In genomic region chr15:38389924-38390542, GRCh38 we compare ENCODE assay signal across 8 cellular contexts.
DNase-seq lines count a peak whose midpoint lies in the region; ATAC-seq, FAIRE-seq and TF ChIP-seq lines count a peak whose summit lies in the region.

No MANE protein-coding gene starts in this region.

- H3K4me1 ChIP-seq in prostate gland (replicated peaks) = no peaks in the 10 kb centered on the region

- TF ChIP-seq CTCF in AG10803 (conservative IDR thresholded peaks at IDR 0.05; ENCODE audit: low read length) = peak; percentile 97
- peak; percentile 43 to 74 (median 72) for TF ChIP-seq CTCF in prostate gland (IDR thresholded peaks at IDR 0.05)

- 71% methylated on average over 3 of the region's 3 CpGs for WGBS in prostate gland

- H3K27ac ChIP-seq in prostate gland = no peak overlapping the region

- no peak overlapping the region for H3K27ac Mint-ChIP-seq in activated T-helper 17 cell treated with anti-CD3 and anti-CD28 coated beads, Interleukin-2, amount 50 U/mL, for 72 hours

- ATAC-seq in HG03159 (IDR thresholded peaks at IDR 0.05; ENCODE audit: unreplicated experiment) = peak; percentile 91
- peak; percentile 62 for ATAC-seq in activated T-helper 17 cell treated with anti-CD3 and anti-CD28 coated beads, Interleukin-2, amount 50 U/mL, for 72 hours (replicated peaks)

- no peaks in the 10 kb centered on the region for H3K36me3 ChIP-seq in prostate gland

- intact Hi-C loops in prostate gland (cut with DNase I) = loop anchor here (1.0 kb wide), 1 partner anchor 395 kb away; no protein-coding TSS in a partner anchor

- no peaks in the 10 kb centered on the region for H3K9me3 ChIP-seq in prostate gland

- peaks cover 17% of the 10 kb centered on the region for H3K27me3 Mint-ChIP-seq in activated T-helper 17 cell treated with anti-CD3 and anti-CD28 coated beads, Interleukin-2, amount 50 U/mL, for 72 hours

- no peaks in the 10 kb centered on the region for H3K27me3 ChIP-seq in prostate gland (replicated peaks; ENCODE audit: insufficient read depth)

- TF ChIP-seq POLR2A in prostate gland (IDR thresholded peaks at IDR 0.05) = no peak

- FAIRE-seq in GM18507 (lab: Jason Lieb, UNC) = peak; percentile 92

- no peaks in the 10 kb centered on the region for H3K36me3 Mint-ChIP-seq in activated T-helper 17 cell treated with anti-CD3 and anti-CD28 coated beads, Interleukin-2, amount 50 U/mL, for 72 hours (ENCODE audit: low read depth)

- H3K4me3 ChIP-seq in AG10803 (ENCODE audit: low read length) (no peak overlapping the region), prostate gland (no peak overlapping the region)

- H3K9me3 Mint-ChIP-seq in activated T-helper 17 cell treated with anti-CD3 and anti-CD28 coated beads, Interleukin-2, amount 50 U/mL, for 72 hours = no peaks in the 10 kb centered on the region

- DNase-seq in AG10803 (ENCODE audit: low read depth) (peak; percentile 38), GM18507 (ENCODE audit: extremely low spot score, insufficient read length, low read depth) (peak; percentile 14), RPMI8226 (peak; percentile 66), foreskin melanocyte (peak; percentile 39), prostate gland (ENCODE audit: low spot score) (peak; percentile 63), amniotic stem cell (lab: John Stamatoyannopoulos, UW) (no peak)

- no peak overlapping the region for H3K4me3 Mint-ChIP-seq in activated T-helper 17 cell treated with anti-CD3 and anti-CD28 coated beads, Interleukin-2, amount 50 U/mL, for 72 hours

- H3K4me1 Mint-ChIP-seq in activated T-helper 17 cell treated with anti-CD3 and anti-CD28 coated beads, Interleukin-2, amount 50 U/mL, for 72 hours = no peaks in the 10 kb centered on the region
